In the genomic region with DNA sequence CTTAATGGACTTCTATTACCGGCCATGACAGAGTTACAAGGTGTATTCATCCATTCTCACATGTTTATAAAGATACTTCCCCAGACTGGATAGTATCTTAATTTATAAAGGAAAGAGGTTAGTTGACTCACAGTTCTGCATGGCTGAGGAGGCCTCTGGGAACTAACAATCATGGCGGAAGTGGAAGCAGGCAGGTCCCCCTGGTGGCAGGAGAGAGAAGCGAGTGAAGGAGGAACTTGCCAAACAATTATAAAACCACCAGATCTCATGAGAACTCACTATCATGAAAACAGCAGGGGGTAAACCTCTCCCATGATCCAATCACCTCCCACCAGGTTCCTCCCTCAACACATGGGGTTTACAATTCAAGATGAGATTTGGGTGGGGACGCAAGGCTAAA, we compare ENCODE assay signal across 9 cellular contexts.
A peak's percentile ranks its signal among the peaks of the same experiment; 100 is the strongest.
DNase-seq lines count a peak whose midpoint lies in the region; ATAC-seq, FAIRE-seq and TF ChIP-seq lines count a peak whose summit lies in the region.
"Had no signal": no experiment of that assay in that cellular context is flagged by ENCODE, and none has a peak within 500 bp of the region (broad histone marks: within the 10 kb centered on the region; RNA-seq: fewer than 3 reads in every experiment).

No MANE protein-coding gene starts in this region.

- DNase-seq in HT-29 (ENCODE audit: low spot score) = peak; percentile 62
- peak; percentile 16 for DNase-seq in dermis blood vessel endothelial cell
- no peak for DNase-seq in NCI-H128 (lab: John Stamatoyannopoulos, UW; ENCODE audit: unreplicated experiment)
- no peak for DNase-seq in frontal cortex (ENCODE audit: low spot score in 2 of 2)
- DNase-seq in NCI-H345 treated with DMSO at 0.1 percent for 48 hours (lab: John Stamatoyannopoulos, UW; ENCODE audit: unreplicated experiment) = no peak
- DNase-seq in H7 = no peak
- DNase-seq: NCI-H2227 treated with DMSO at 0.1 percent for 48 hours had no signal

- H3K27me3 ChIP-seq in H7 (ENCODE audit: control insufficient read depth, insufficient read depth, low read length) = no peaks in the 10 kb centered on the region

- no peak for FAIRE-seq in frontal cortex (lab: Jason Lieb, UNC)

- TF ChIP-seq CTCF in C4-2B (conservative IDR thresholded peaks at IDR 0.05) = peak; percentile 56

- no peaks in the 10 kb centered on the region for H3K36me3 ChIP-seq in H7 (replicated peaks; ENCODE audit: control insufficient read depth, insufficient read depth, low read length)

- no peak overlapping the region for H3K27ac ChIP-seq in C4-2B

- H3K4me3 ChIP-seq in H7 (ENCODE audit: insufficient read depth, low read depth, low read length) = no peak overlapping the region

- peak; percentile 85 for ATAC-seq in GM19395 (IDR thresholded peaks at IDR 0.05; ENCODE audit: unreplicated experiment)

Comparison
In these comparisons a context has a peak if more than half of its experiments do, and no peak if none do; other contexts are left out.
1. DNase-seq: peak in HT-29 (single experiment) and dermis blood vessel endothelial cell (single experiment); none in NCI-H128 (single experiment), frontal cortex (0 of 2), NCI-H345 treated with DMSO at 0.1 percent for 48 hours (single experiment) and H7 (single experiment).